2 cellular contexts compared by ENCODE assay signal in the genomic region with DNA sequence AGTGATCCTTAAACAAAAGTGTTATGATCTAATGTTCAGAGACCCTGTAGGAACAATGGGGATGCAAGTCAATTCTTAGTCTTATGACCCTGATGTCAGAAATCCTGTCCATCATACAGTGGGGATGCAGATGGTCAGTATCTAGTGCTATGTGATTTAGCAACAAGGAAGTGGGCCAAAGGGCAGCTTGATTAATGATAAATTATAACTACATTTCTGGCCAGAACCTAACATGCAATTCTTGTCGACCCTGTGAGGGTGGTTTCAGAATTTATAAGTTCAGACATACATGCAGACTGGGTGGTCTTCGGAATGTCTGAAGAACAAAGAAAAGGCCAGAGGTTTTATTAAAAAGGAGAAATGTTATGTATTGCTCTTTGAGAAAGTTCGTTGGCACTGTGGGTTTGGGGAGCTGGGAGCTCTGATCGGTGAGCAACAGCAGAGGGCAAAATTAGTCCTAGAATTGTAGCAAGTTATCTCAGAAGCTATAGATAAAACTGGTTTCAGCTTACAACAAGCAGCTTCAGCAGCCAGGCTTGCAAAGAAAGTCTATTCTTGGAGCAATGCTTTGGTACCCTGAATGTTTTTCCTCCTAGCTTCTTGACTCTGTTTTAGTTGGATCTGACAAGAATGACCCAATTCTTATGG.
TF ChIP-seq lines count a peak whose summit lies in the region.

No MANE protein-coding gene starts in this region.

TF ChIP-seq in HEK293, 187 proteins besides CTCF, POLR2A, EP300 and RAD21:
- TF ChIP-seq ZSCAN30 (tag by site-specific recombination; IDR thresholded peaks at IDR 0.05) = no peak
- TF ChIP-seq ZNF654 (tag by site-specific recombination; IDR thresholded peaks at IDR 0.05; ENCODE audit: low read depth) = peak; percentile 42
- 0 out of 2 replicates have a peak, but pooled peaks have one; percentile 19 for TF ChIP-seq OSR2 (tag by site-specific recombination; IDR thresholded peaks at IDR 0.05)
- TF ChIP-seq ZNF10 (tag by site-specific recombination; IDR thresholded peaks at IDR 0.05) = no peak
- TF ChIP-seq, protein P1, sequence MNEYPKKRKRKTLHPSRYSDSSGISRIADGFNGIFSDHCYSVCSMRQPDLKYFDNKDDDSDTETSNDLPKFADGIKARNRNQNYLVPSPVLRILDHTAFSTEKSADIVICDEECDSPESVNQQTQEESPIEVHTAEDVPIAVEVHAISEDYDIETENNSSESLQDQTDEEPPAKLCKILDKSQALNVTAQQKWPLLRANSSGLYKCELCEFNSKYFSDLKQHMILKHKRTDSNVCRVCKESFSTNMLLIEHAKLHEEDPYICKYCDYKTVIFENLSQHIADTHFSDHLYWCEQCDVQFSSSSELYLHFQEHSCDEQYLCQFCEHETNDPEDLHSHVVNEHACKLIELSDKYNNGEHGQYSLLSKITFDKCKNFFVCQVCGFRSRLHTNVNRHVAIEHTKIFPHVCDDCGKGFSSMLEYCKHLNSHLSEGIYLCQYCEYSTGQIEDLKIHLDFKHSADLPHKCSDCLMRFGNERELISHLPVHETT (tag by site-specific recombination; IDR thresholded peaks at IDR 0.05) = no peak
- peak; percentile 53 for TF ChIP-seq ZBTB17 (tag by site-specific recombination; IDR thresholded peaks at IDR 0.05)
- TF ChIP-seq ZNF530 (tag by site-specific recombination; IDR thresholded peaks at IDR 0.05; ENCODE audit: low read depth) = no peak
- TF ChIP-seq, protein P2, sequence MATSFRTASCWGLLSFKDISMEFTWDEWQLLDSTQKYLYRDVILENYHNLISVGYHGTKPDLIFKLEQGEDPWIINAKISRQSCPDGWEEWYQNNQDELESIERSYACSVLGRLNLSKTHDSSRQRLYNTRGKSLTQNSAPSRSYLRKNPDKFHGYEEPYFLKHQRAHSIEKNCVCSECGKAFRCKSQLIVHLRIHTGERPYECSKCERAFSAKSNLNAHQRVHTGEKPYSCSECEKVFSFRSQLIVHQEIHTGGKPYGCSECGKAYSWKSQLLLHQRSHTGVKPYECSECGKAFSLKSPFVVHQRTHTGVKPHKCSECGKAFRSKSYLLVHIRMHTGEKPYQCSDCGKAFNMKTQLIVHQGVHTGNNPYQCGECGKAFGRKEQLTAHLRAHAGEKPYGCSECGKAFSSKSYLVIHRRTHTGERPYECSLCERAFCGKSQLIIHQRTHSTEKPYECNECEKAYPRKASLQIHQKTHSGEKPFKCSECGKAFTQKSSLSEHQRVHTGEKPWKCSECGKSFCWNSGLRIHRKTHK (tag by site-specific recombination; IDR thresholded peaks at IDR 0.05) = no peak
- TF ChIP-seq MYNN (tag by site-specific recombination; IDR thresholded peaks at IDR 0.05; ENCODE audit: borderline replicate concordance) = no peak
- 0 out of 2 replicates have a peak, but pooled peaks have one; percentile 32 for TF ChIP-seq PRDM1 (tag by site-specific recombination; IDR thresholded peaks at IDR 0.05)

TF ChIP-seq in K562, 482 proteins besides CTCF, POLR2A, EP300 and RAD21:
- no peak for TF ChIP-seq RFX7 (CRISPR knock-in tag; IDR thresholded peaks at IDR 0.05)
